In genomic region chr6:155201461-155202226, GRCh38 we compare ENCODE assay signal across 9 cellular contexts.
DNase-seq lines count a peak whose midpoint lies in the region; ATAC-seq and TF ChIP-seq lines count a peak whose summit lies in the region.
"Had no signal": no experiment of that assay in that cellular context is flagged by ENCODE, and none has a peak within 500 bp of the region (broad histone marks: within the 10 kb centered on the region; RNA-seq: fewer than 3 reads in every experiment).

No MANE protein-coding gene starts in this region.

- intact Hi-C loops in activated B cell treated with CpG ODN at 0.5 μM for 24 hours (cut with micrococcal nuclease) (no loop called here), CD14-positive monocyte (cut with micrococcal nuclease) (no loop called here)

- CTCF ChIA-PET in activated B cell treated with CpG ODN at 0.5 μM for 24 hours (lab: Charles Lee), result no interaction called here

- H3K4me1 Mint-ChIP-seq in activated B cell treated with CpG ODN at 0.5 μM for 24 hours, result peaks cover 11% of the 10 kb centered on the region
- peaks cover 33% of the 10 kb centered on the region for H3K4me1 Mint-ChIP-seq in mesothelial cell of epicardium
- H3K4me1 Mint-ChIP-seq in CD14-positive monocyte, result peaks cover 3% of the 10 kb centered on the region
- peaks cover 3% of the 10 kb centered on the region for H3K4me1 Mint-ChIP-seq in glutamatergic neuron (ENCODE audit: low read depth, unreplicated experiment)

- TF ChIP-seq CTCF in activated B cell treated with CpG ODN at 0.5 μM for 24 hours (IDR thresholded peaks at IDR 0.05), result no peak
- TF ChIP-seq CTCF in mesothelial cell of epicardium (IDR thresholded peaks at IDR 0.05; ENCODE audit: unreplicated experiment), result no peak
- no peak for TF ChIP-seq CTCF in CD14-positive monocyte (IDR thresholded peaks at IDR 0.05)
- no peak for TF ChIP-seq CTCF in glutamatergic neuron (IDR thresholded peaks at IDR 0.05; ENCODE audit: partially characterized antibody, unreplicated experiment)

- H3K36me3 Mint-ChIP-seq in activated B cell treated with CpG ODN at 0.5 μM for 24 hours (ENCODE audit: low read depth) (peaks cover 2% of the 10 kb centered on the region), mesothelial cell of epicardium (no peaks in the 10 kb centered on the region), CD14-positive monocyte (no peaks in the 10 kb centered on the region), glutamatergic neuron (ENCODE audit: unreplicated experiment) (peaks cover 4% of the 10 kb centered on the region)

- ATAC-seq in HG03159 (IDR thresholded peaks at IDR 0.05; ENCODE audit: unreplicated experiment) (peak; percentile 46), activated B cell treated with CpG ODN at 0.5 μM for 24 hours (ENCODE audit: low read depth) (peak; percentile 25), HG02588 (IDR thresholded peaks at IDR 0.05; ENCODE audit: unreplicated experiment) (no peak)

- H3K9me3 Mint-ChIP-seq in activated B cell treated with CpG ODN at 0.5 μM for 24 hours (peaks cover 7% of the 10 kb centered on the region), mesothelial cell of epicardium (peaks cover 3% of the 10 kb centered on the region), CD14-positive monocyte (peaks cover 0 to 6% (median 0%) of the 10 kb centered on the region in 7 donors), glutamatergic neuron (ENCODE audit: unreplicated experiment) (no peaks in the 10 kb centered on the region)

- no peak overlapping the region for H3K4me3 Mint-ChIP-seq in activated B cell treated with CpG ODN at 0.5 μM for 24 hours
- no peak overlapping the region for H3K4me3 Mint-ChIP-seq in mesothelial cell of epicardium
- no peak overlapping the region for H3K4me3 Mint-ChIP-seq in CD14-positive monocyte
- H3K4me3 Mint-ChIP-seq in glutamatergic neuron (ENCODE audit: unreplicated experiment), result no peak overlapping the region
- H3K4me3 Mint-ChIP-seq: stimulated activated naive B cell treated with anti-CD40 and anti-IgM and Interleukin-4, amounts not matched to agents 10 μg/mL and 1 μg/mL and 100 μg/mL, for 72 hours had no signal

- no peak overlapping the region for H3K27ac Mint-ChIP-seq in activated B cell treated with CpG ODN at 0.5 μM for 24 hours
- H3K27ac Mint-ChIP-seq in mesothelial cell of epicardium, result peak overlapping the region; percentile 87
- H3K27ac Mint-ChIP-seq in CD14-positive monocyte, result peak overlapping the region in 1 of 7 donors; percentile 35
- H3K27ac Mint-ChIP-seq in glutamatergic neuron (ENCODE audit: unreplicated experiment), result no peak overlapping the region
- H3K27ac Mint-ChIP-seq: stimulated activated naive B cell treated with anti-CD40 and anti-IgM and Interleukin-4, amounts not matched to agents 10 μg/mL and 1 μg/mL and 100 μg/mL, for 72 hours had no signal

- POLR2A ChIA-PET in activated B cell treated with CpG ODN at 0.5 μM for 24 hours (lab: Charles Lee), result no interaction called here

- H3K27me3 Mint-ChIP-seq in activated B cell treated with CpG ODN at 0.5 μM for 24 hours (no peaks in the 10 kb centered on the region), mesothelial cell of epicardium (ENCODE audit: low read depth) (no peaks in the 10 kb centered on the region), CD14-positive monocyte (ENCODE audit: low read depth in 3 of 3) (no peaks in the 10 kb centered on the region), glutamatergic neuron (ENCODE audit: unreplicated experiment) (no peaks in the 10 kb centered on the region)
- H3K27me3 Mint-ChIP-seq: stimulated activated naive B cell treated with anti-CD40 and anti-IgM and Interleukin-4, amounts not matched to agents 10 μg/mL and 1 μg/mL and 100 μg/mL, for 72 hours had no signal

- DNase-seq in EL (peak; percentile 93), activated B cell treated with CpG ODN at 0.5 μM for 24 hours (no peak), mesothelial cell of epicardium (ENCODE audit: low spot score in 2 of 2, unreplicated experiment in 2 of 2) (no peak), CD14-positive monocyte (ENCODE audit: low spot score) (no peak), glutamatergic neuron (no peak), hippocampal formation (lab: John Stamatoyannopoulos, UW) (no peak)
- DNase-seq: stimulated activated naive B cell treated with anti-CD40 and anti-IgM and Interleukin-4, amounts not matched to agents 10 μg/mL and 1 μg/mL and 100 μg/mL, for 72 hours had no signal
